7 cellular contexts compared by ENCODE assay signal in genomic region chr7:139109983-139110411, GRCh38. TPM values are rescaled to one million over a fixed set of nuclear protein-coding genes. Genes with fewer than 3 reads are reported as not detected.
A peak's percentile ranks its signal among the peaks of the same experiment; 100 is the strongest.
DNase-seq lines count a peak whose midpoint lies in the region; ATAC-seq and TF ChIP-seq lines count a peak whose summit lies in the region.

No MANE protein-coding gene starts in this region.

- H3K4me3 ChIP-seq in HCT116 (replicated peaks in 1 of 2; ENCODE audit: low read depth in 1 of 2, low read length in 2 of 2) (peak overlapping the region; percentile 88 to 96), iPS DF 6.9 (ENCODE audit: low read length) (peak overlapping the region; percentile 56; the same call in 1 of the 2 replicates), stomach smooth muscle (ENCODE audit: low read length in 2 of 2) (peak overlapping the region; percentile 93 to 95)

- POLR2A ChIA-PET in HCT116 (lab: Charles Lee) = no interaction called here

- peaks cover 5 to 21% of the 10 kb centered on the region in 2 experiments; a peak in 3 of 4 replicates for H3K4me1 ChIP-seq in HCT116 (ENCODE audit: control insufficient read depth in 1 of 2, insufficient read depth in 2 of 2, low read length in 2 of 2)
- no peaks in the 10 kb centered on the region for H3K4me1 ChIP-seq in iPS DF 6.9 (ENCODE audit: control insufficient read depth, insufficient read depth, low read length)
- peaks cover 12% of the 10 kb centered on the region for H3K4me1 ChIP-seq in stomach smooth muscle (ENCODE audit: control insufficient read depth, insufficient read depth, low read length)

- RAD21 ChIA-PET in HCT116 (lab: Charles Lee; ENCODE audit: low non-redundant PET in 1 of 2, low total read pairs in 2 of 2, uncharacterized antibody in 2 of 2, unreplicated experiment in 2 of 2) = no interaction called here

- TF ChIP-seq CTCF in HCT116 (IDR thresholded peaks at IDR 0.05 in 2 of 3, conservative IDR thresholded peaks at IDR 0.05 in 1 of 3; ENCODE audit: borderline replicate concordance in 1 of 3, insufficient read depth in 1 of 3, low read depth in 2 of 3, low read length in 2 of 3) (no peak), VCaP (conservative IDR thresholded peaks at IDR 0.05) (no peak)

- peaks cover 41% of the 10 kb centered on the region for H3K79me2 ChIP-seq in HCT116 (ENCODE audit: insufficient read depth, low read length)

- H3K36me3 ChIP-seq in HCT116 (ENCODE audit: control insufficient read depth in 1 of 2, insufficient read depth in 2 of 2, low read length in 2 of 2) = no peaks in the 10 kb centered on the region
- no peaks in the 10 kb centered on the region for H3K36me3 ChIP-seq in iPS DF 6.9 (ENCODE audit: control insufficient read depth, insufficient read depth, low read length)
- no peaks in the 10 kb centered on the region for H3K36me3 ChIP-seq in stomach smooth muscle (ENCODE audit: control insufficient read depth in 2 of 2, insufficient read depth in 2 of 2, low read length in 2 of 2)

- H2AFZ ChIP-seq in HCT116 (ENCODE audit: low read depth, low read length, poor library complexity, severe bottlenecking) = peak overlapping the region; percentile 86

- H3K9ac ChIP-seq in HCT116 (ENCODE audit: low read length) (peak overlapping the region; percentile 86), stomach smooth muscle (ENCODE audit: low read length in 2 of 2) (peak overlapping the region; percentile 73 to 90)

- H3K9me3 ChIP-seq in HCT116 (ENCODE audit: control insufficient read depth in 1 of 2, insufficient read depth in 1 of 2, low read depth in 1 of 2, low read length in 2 of 2) = no peaks in the 10 kb centered on the region
- no peaks in the 10 kb centered on the region for H3K9me3 ChIP-seq in iPS DF 6.9 (ENCODE audit: control insufficient read depth, insufficient read depth, low read length)
- no peaks in the 10 kb centered on the region for H3K9me3 ChIP-seq in stomach smooth muscle (ENCODE audit: control insufficient read depth in 2 of 2, low read length in 2 of 2)

- H3K27ac ChIP-seq in HCT116 (ENCODE audit: low read depth, low read length) (peak overlapping the region; percentile 92), VCaP (peak overlapping the region; percentile 97), iPS DF 6.9 (ENCODE audit: low read length) (no peak overlapping the region), stomach smooth muscle (ENCODE audit: low read length) (peak overlapping the region; percentile 88)

- no TSS peak for BruUV-seq in HCT116 (replicated peaks; lab: Mats Ljungman, UMichigan)

- H4K20me1 ChIP-seq in HCT116 (ENCODE audit: insufficient read depth) = no peaks in the 10 kb centered on the region

- WGBS in iPS DF 6.9 (ENCODE audit: insufficient coverage, insufficient read length) = no CpG with 5 or more reads among the region's 16 CpGs

- no peak for TF ChIP-seq RAD21 in HCT116 (IDR thresholded peaks at IDR 0.05; ENCODE audit: low read depth)

- no peaks in the 10 kb centered on the region for H3K27me3 ChIP-seq in HCT116 (ENCODE audit: insufficient read depth, low read length)
- no peaks in the 10 kb centered on the region for H3K27me3 ChIP-seq in iPS DF 6.9 (ENCODE audit: control insufficient read depth, insufficient read depth, low read length)
- H3K27me3 ChIP-seq in stomach smooth muscle (ENCODE audit: control insufficient read depth in 1 of 2, insufficient read depth in 2 of 2, low read length in 2 of 2) = no peaks in the 10 kb centered on the region

- intact Hi-C loops in HCT116 (cut with micrococcal nuclease) = loop anchor here (10.0 kb wide), 2 partner anchors 125 to 235 kb away; partner anchors contain the start of genes FMC1 and UBN2

- ATAC-seq in HCT116 = no peak

- CTCF ChIA-PET in HCT116 (lab: Charles Lee) = no interaction called here

- TF ChIP-seq POLR2A in HCT116 (IDR thresholded peaks at IDR 0.05; ENCODE audit: borderline replicate concordance, extremely low read depth, insufficient read depth, insufficient read length) = no peak

- H3K9me2 ChIP-seq in HCT116 (ENCODE audit: insufficient read depth) = no peaks in the 10 kb centered on the region

- H3K4me2 ChIP-seq in HCT116 (ENCODE audit: low read length) = peak overlapping the region; percentile 80

- no peak for DNase-seq in HCT116 (ENCODE audit: low read depth, low spot score)
- DNase-seq in iPS DF 6.9 (ENCODE audit: low read depth, low spot score) = no peak
- no peak for DNase-seq in NCI-H526 (lab: John Stamatoyannopoulos, UW)
- DNase-seq in NCI-H748 (lab: John Stamatoyannopoulos, UW; ENCODE audit: unreplicated experiment) = no peak
- DNase-seq in NCI-H446 treated with DMSO at 0.1 percent for 48 hours (lab: John Stamatoyannopoulos, UW) = no peak

TF ChIP-seq in HCT116, 20 proteins besides CTCF, POLR2A, EP300 and RAD21:
- TF ChIP-seq REST (IDR thresholded peaks at IDR 0.05; ENCODE audit: low read depth) (no peak), SIN3A (IDR thresholded peaks at IDR 0.05; ENCODE audit: low read depth) (no peak), SP1 (IDR thresholded peaks at IDR 0.05; ENCODE audit: low read depth) (no peak), ELF1 (IDR thresholded peaks at IDR 0.05; ENCODE audit: borderline replicate concordance, low read depth) (no peak), SRF (IDR thresholded peaks at IDR 0.05; ENCODE audit: low read depth) (no peak), ZFX (IDR thresholded peaks at IDR 0.05) (no peak), JUND (IDR thresholded peaks at IDR 0.05) (no peak), ZNF274 (IDR thresholded peaks at IDR 0.05; ENCODE audit: low read depth, low read length) (no peak), CBX3 (IDR thresholded peaks at IDR 0.05; ENCODE audit: low read depth) (no peak), TCF7L2 (IDR thresholded peaks at IDR 0.05; ENCODE audit: borderline replicate concordance, extremely low read depth, insufficient read depth, insufficient read length) (no peak), YY1 (IDR thresholded peaks at IDR 0.05; ENCODE audit: extremely low read depth, insufficient replicate concordance, low read depth, low read length) (no peak), POLR2AphosphoS5 (IDR thresholded peaks at IDR 0.05; ENCODE audit: low read depth, low read length) (no peak), EZH2 (IDR thresholded peaks at IDR 0.05) (no peak), EGR1 (IDR thresholded peaks at IDR 0.05; ENCODE audit: low read depth) (no peak), FOSL1 (IDR thresholded peaks at IDR 0.05; ENCODE audit: low read depth) (no peak), EZH2phosphoT487 (IDR thresholded peaks at IDR 0.05; ENCODE audit: borderline replicate concordance) (no peak)
- TF ChIP-seq, protein P1, sequence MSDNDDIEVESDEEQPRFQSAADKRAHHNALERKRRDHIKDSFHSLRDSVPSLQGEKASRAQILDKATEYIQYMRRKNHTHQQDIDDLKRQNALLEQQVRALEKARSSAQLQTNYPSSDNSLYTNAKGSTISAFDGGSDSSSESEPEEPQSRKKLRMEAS (IDR thresholded peaks at IDR 0.05) = no peak
- TF ChIP-seq, protein P2, sequence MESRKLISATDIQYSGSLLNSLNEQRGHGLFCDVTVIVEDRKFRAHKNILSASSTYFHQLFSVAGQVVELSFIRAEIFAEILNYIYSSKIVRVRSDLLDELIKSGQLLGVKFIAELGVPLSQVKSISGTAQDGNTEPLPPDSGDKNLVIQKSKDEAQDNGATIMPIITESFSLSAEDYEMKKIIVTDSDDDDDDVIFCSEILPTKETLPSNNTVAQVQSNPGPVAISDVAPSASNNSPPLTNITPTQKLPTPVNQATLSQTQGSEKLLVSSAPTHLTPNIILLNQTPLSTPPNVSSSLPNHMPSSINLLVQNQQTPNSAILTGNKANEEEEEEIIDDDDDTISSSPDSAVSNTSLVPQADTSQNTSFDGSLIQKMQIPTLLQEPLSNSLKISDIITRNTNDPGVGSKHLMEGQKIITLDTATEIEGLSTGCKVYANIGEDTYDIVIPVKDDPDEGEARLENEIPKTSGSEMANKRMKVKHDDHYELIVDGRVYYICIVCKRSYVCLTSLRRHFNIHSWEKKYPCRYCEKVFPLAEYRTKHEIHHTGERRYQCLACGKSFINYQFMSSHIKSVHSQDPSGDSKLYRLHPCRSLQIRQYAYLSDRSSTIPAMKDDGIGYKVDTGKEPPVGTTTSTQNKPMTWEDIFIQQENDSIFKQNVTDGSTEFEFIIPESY (IDR thresholded peaks at IDR 0.05; ENCODE audit: extremely low read depth, insufficient replicate concordance, low read length) = no peak

RNA-seq across cellular contexts. Expression of gene ZC3HAV1, which starts 0.5 kb away (rescaled TPM):
- total RNA-seq in HCT116 (2021; ENCODE audit: unreplicated experiment) = 23.7 TPM
- polyA plus RNA-seq in HCT116 (2012) = 9.2 and 10.0 TPM in 2 replicates
